In genomic region chr6:85756982-85757381, GRCh38 we compare ENCODE assay signal across 9 cellular contexts.
A peak's percentile ranks its signal among the peaks of the same experiment; 100 is the strongest.
DNase-seq lines count a peak whose midpoint lies in the region; ATAC-seq and TF ChIP-seq lines count a peak whose summit lies in the region.
"Had no signal": no experiment of that assay in that cellular context is flagged by ENCODE, and none has a peak within 500 bp of the region (broad histone marks: within the 10 kb centered on the region; RNA-seq: fewer than 3 reads in every experiment).

No MANE protein-coding gene starts in this region.

- H3K9me2 ChIP-seq in DOHH2 (replicated peaks; ENCODE audit: control insufficient read depth, low read length) = no peaks in the 10 kb centered on the region

- H3K4me1 Mint-ChIP-seq in brain = no peaks in the 10 kb centered on the region
- H3K4me1 Mint-ChIP-seq in activated T-cell treated with anti-CD3 and anti-CD28 coated beads, Interleukin-2, amount 50 U/mL, for 24 hours (ENCODE audit: low read depth) = no peaks in the 10 kb centered on the region

- no peaks in the 10 kb centered on the region for H3K79me2 ChIP-seq in DOHH2 (ENCODE audit: control insufficient read depth, low read length)
- H3K79me2 ChIP-seq in mesendoderm (ENCODE audit: control insufficient read depth, insufficient read depth, low read length) = no peaks in the 10 kb centered on the region

- H3F3A ChIP-seq in DOHH2 (ENCODE audit: control insufficient read depth, insufficient read depth) = no peaks in the 10 kb centered on the region

- H3K27me3 Mint-ChIP-seq in brain = peaks cover 9% of the 10 kb centered on the region
- H3K27me3 Mint-ChIP-seq in activated T-cell treated with anti-CD3 and anti-CD28 coated beads, Interleukin-2, amount 50 U/mL, for 24 hours = peaks cover 9% of the 10 kb centered on the region

- H3K27ac Mint-ChIP-seq in brain = no peak overlapping the region
- no peak overlapping the region for H3K27ac Mint-ChIP-seq in activated T-cell treated with anti-CD3 and anti-CD28 coated beads, Interleukin-2, amount 50 U/mL, for 24 hours

- H4K8ac ChIP-seq in mesendoderm (ENCODE audit: low read depth, low read length) = no peak overlapping the region

- H3K23ac ChIP-seq in mesendoderm (ENCODE audit: low read length) = no peak overlapping the region

- no peak overlapping the region for H3K9ac ChIP-seq in mesendoderm (ENCODE audit: low read length)

- H3K4me1 ChIP-seq in DOHH2 (ENCODE audit: control insufficient read depth, low read length) (no peaks in the 10 kb centered on the region), mesendoderm (ENCODE audit: control insufficient read depth, low read depth, low read length) (no peaks in the 10 kb centered on the region)

- H3K9me3 ChIP-seq in DOHH2 (ENCODE audit: control insufficient read depth, insufficient read depth, low read length) = no peaks in the 10 kb centered on the region

- H3K4me3 Mint-ChIP-seq in brain = no peak overlapping the region
- no peak overlapping the region for H3K4me3 Mint-ChIP-seq in activated T-cell treated with anti-CD3 and anti-CD28 coated beads, Interleukin-2, amount 50 U/mL, for 24 hours

- no peaks in the 10 kb centered on the region for H4K20me1 ChIP-seq in DOHH2 (ENCODE audit: control insufficient read depth, insufficient read depth, low read depth, low read length)

- H2BK15ac ChIP-seq in mesendoderm (replicated peaks; ENCODE audit: low read depth) = no peak overlapping the region

- no peak overlapping the region for H4K5ac ChIP-seq in mesendoderm (ENCODE audit: low read length)

- no peaks in the 10 kb centered on the region for H3K36me3 Mint-ChIP-seq in brain
- no peaks in the 10 kb centered on the region for H3K36me3 Mint-ChIP-seq in activated T-cell treated with anti-CD3 and anti-CD28 coated beads, Interleukin-2, amount 50 U/mL, for 24 hours (ENCODE audit: low read depth)

- H2AK5ac ChIP-seq in mesendoderm (ENCODE audit: low read length) = no peak overlapping the region

- no peak overlapping the region for H3K4ac ChIP-seq in mesendoderm (ENCODE audit: low read depth, low read length)

- H2BK120ac ChIP-seq in mesendoderm (ENCODE audit: low read depth, low read length) = no peak overlapping the region

- H3K9me3 Mint-ChIP-seq in brain = peaks cover 0 to 5% (median 3%) of the 10 kb centered on the region in 5 experiments
- no peaks in the 10 kb centered on the region for H3K9me3 Mint-ChIP-seq in activated T-cell treated with anti-CD3 and anti-CD28 coated beads, Interleukin-2, amount 50 U/mL, for 24 hours

- H2BK5ac ChIP-seq in mesendoderm (ENCODE audit: low read length) = no peak overlapping the region

- H3K79me1 ChIP-seq in mesendoderm (ENCODE audit: low read length) = no peaks in the 10 kb centered on the region

- H3K36me3 ChIP-seq in DOHH2 (ENCODE audit: control insufficient read depth, low read length) (no peaks in the 10 kb centered on the region), mesendoderm (ENCODE audit: control insufficient read depth, insufficient read depth, low read length) (no peaks in the 10 kb centered on the region)

- ATAC-seq in HG03432 (IDR thresholded peaks at IDR 0.05; ENCODE audit: unreplicated experiment) (no peak), Right ventricle myocardium superior (ENCODE audit: poor library complexity) (no peak)

- H3K4me3 ChIP-seq in DOHH2 (ENCODE audit: low read length) (no peak overlapping the region), mesendoderm (ENCODE audit: low read length) (no peak overlapping the region)

- TF ChIP-seq CTCF in DOHH2 (IDR thresholded peaks at IDR 0.05; ENCODE audit: low read depth, low read length, poor library complexity, severe bottlenecking) = peak; percentile 47
- peak; percentile 58 to 67 for TF ChIP-seq CTCF in brain (conservative IDR thresholded peaks at IDR 0.05)

- H3K27ac ChIP-seq in DOHH2 (ENCODE audit: low read depth, low read length) (no peak overlapping the region), mesendoderm (ENCODE audit: low read depth, low read length) (no peak overlapping the region)

- peak; percentile 30 for DNase-seq in LHCN-M2 (ENCODE audit: low read depth)
- peak; percentile 21 for DNase-seq in mesendoderm
- no peak for DNase-seq in activated T-cell treated with anti-CD3 and anti-CD28 coated beads, Interleukin-2, amount 50 U/mL, for 24 hours
- no peak for DNase-seq in SHP77 (lab: John Stamatoyannopoulos, UW)
- no peak for DNase-seq in Right ventricle myocardium superior
- DNase-seq: activated T-cell treated with anti-CD3 and anti-CD28 coated beads, Interleukin-2, amount 50 U/mL, for 1 hour had no signal

- intact Hi-C loops in Right ventricle myocardium superior (cut with DNase I) = no loop called here

- no peak overlapping the region for H3K4me2 ChIP-seq in DOHH2 (ENCODE audit: low read length)
- H3K4me2 ChIP-seq in mesendoderm (ENCODE audit: low read length) = no peak overlapping the region

- H3K56ac ChIP-seq in mesendoderm (ENCODE audit: low read length) = no peak overlapping the region

- H3K18ac ChIP-seq in mesendoderm (ENCODE audit: low read length) = no peak overlapping the region

- H3K27me3 ChIP-seq in DOHH2 (ENCODE audit: control insufficient read depth, low read length) = no peaks in the 10 kb centered on the region
- no peaks in the 10 kb centered on the region for H3K27me3 ChIP-seq in mesendoderm (ENCODE audit: insufficient read depth, low read length, poor library complexity)

Comparison
In these comparisons a context has a peak if more than half of its experiments do, and no peak if none do; other contexts are left out.
1. DNase-seq: peak in LHCN-M2 (single experiment) and mesendoderm (single experiment); none in activated T-cell treated with anti-CD3 and anti-CD28 coated beads, Interleukin-2, amount 50 U/mL, for 24 hours (single experiment), SHP77 (0 of 2) and Right ventricle myocardium superior (single experiment).